Comparison of ENCODE assay signal across 8 cellular contexts in genomic region chr10:77772852-77773600, GRCh38.
DNase-seq lines count a peak whose midpoint lies in the region; ATAC-seq, FAIRE-seq and TF ChIP-seq lines count a peak whose summit lies in the region.
"Not testable (repeated sequence)": the region's sequence is repeated elsewhere in the genome, so short reads cannot be mapped to it uniquely, and the experiment has no call there.

No MANE protein-coding gene starts in this region.

- DNase-seq in DMS79 treated with DMSO at 0.1 percent for 48 hours (lab: John Stamatoyannopoulos, UW) (peak; percentile 8), HK-2 (ENCODE audit: unreplicated experiment) (peak; percentile 43), K562 (ENCODE audit: extremely low read depth in 1 of 4, low spot score in 3 of 4) (peak in 1 of 4 experiments; percentile 21), glomerular visceral epithelial cell (ENCODE audit: extremely low spot score) (peak; percentile 51), left kidney (ENCODE audit: low read depth, low spot score) (peak; percentile 51), renal cortical epithelial cell (ENCODE audit: low read depth) (peak; percentile 74)
- DNase-seq in activated CD8-positive, alpha-beta T cell treated with anti-CD3 and anti-CD28 coated beads for 36 hours = peak; percentile 7
- DNase-seq in nephron progenitor cell = not testable (repeated sequence)

- not testable (repeated sequence) for H3K27ac ChIP-seq in K562 (ENCODE audit: extremely low read depth, low read depth, low read length)

- not testable (repeated sequence) for TF ChIP-seq CTCF in activated CD8-positive, alpha-beta T cell treated with anti-CD3 and anti-CD28 coated beads for 36 hours (IDR thresholded peaks at IDR 0.05); K562 (IDR thresholded peaks at IDR 0.05 in 2 of 3, conservative IDR thresholded peaks at IDR 0.05 in 1 of 3; ENCODE audit: insufficient read depth in 2 of 3, low read depth in 1 of 3, low read length in 3 of 3); nephron progenitor cell (IDR thresholded peaks at IDR 0.05)

- not testable (repeated sequence) for H3K36me3 ChIP-seq in K562 (ENCODE audit: control insufficient read depth, insufficient read depth, low read length)

- H3K27me3 Mint-ChIP-seq in activated CD8-positive, alpha-beta T cell treated with anti-CD3 and anti-CD28 coated beads for 36 hours; nephron progenitor cell (ENCODE audit: low read depth, poor library complexity): not testable (repeated sequence)

- not testable (repeated sequence) for H3K9ac ChIP-seq in K562 (ENCODE audit: insufficient read depth in 1 of 2, low read depth in 2 of 2, low read length in 2 of 2)

- not testable (repeated sequence) for H3K4me3 ChIP-seq in K562

- not testable (repeated sequence) for H3K4me1 ChIP-seq in K562 (replicated peaks in 1 of 2; ENCODE audit: control insufficient read depth in 2 of 2, insufficient read depth in 2 of 2, low read length in 2 of 2)

- in situ Hi-C loops in K562 (cut with MboI) = not testable (repeated sequence)

- FAIRE-seq in K562 (lab: Jason Lieb, UNC) = not testable (repeated sequence)

- H3K4me2 ChIP-seq in K562 (ENCODE audit: insufficient read depth, low read length) = peak overlapping the region; percentile 3; the same call in 1 of the 2 replicates

- not testable (repeated sequence) for H3K9me1 ChIP-seq in K562 (ENCODE audit: control insufficient read depth, insufficient read depth, low read length)

- not testable (repeated sequence) for H3K9me3 ChIP-seq in K562 (replicated peaks; ENCODE audit: control insufficient read depth, insufficient read depth, low read depth, low read length)

- TF ChIP-seq POLR2A in K562 (conservative IDR thresholded peaks at IDR 0.05) = not testable (repeated sequence)

- intact Hi-C loops in activated CD8-positive, alpha-beta T cell treated with anti-CD3 and anti-CD28 coated beads for 36 hours (cut with micrococcal nuclease); K562 (cut with micrococcal nuclease): not testable (repeated sequence)

- not testable (repeated sequence) for H2AFZ ChIP-seq in K562 (ENCODE audit: low read depth, low read length)

- H3K27ac Mint-ChIP-seq in activated CD8-positive, alpha-beta T cell treated with anti-CD3 and anti-CD28 coated beads for 36 hours = not testable (repeated sequence)
- H3K27ac Mint-ChIP-seq in nephron progenitor cell = peak overlapping the region; percentile 15

- WGBS in K562 (ENCODE audit: insufficient coverage, low coverage, missing lambda C conversion rate) = 26% methylated on average over 17 of the region's 17 CpGs

- POLR2A ChIA-PET in activated CD8-positive, alpha-beta T cell treated with anti-CD3 and anti-CD28 coated beads for 36 hours (lab: Charles Lee); K562 (lab: Yijun Ruan, JAX): not testable (repeated sequence)

- BruUV-seq in K562 (replicated peaks; lab: Mats Ljungman, UMichigan) = not testable (repeated sequence)

- CTCF ChIA-PET in activated CD8-positive, alpha-beta T cell treated with anti-CD3 and anti-CD28 coated beads for 36 hours (lab: Charles Lee); K562 (lab: Yijun Ruan, JAX; ENCODE audit: low intra/inter-chr PET ratio): not testable (repeated sequence)

- peaks cover 13% of the 10 kb centered on the region for H3K9me3 Mint-ChIP-seq in activated CD8-positive, alpha-beta T cell treated with anti-CD3 and anti-CD28 coated beads for 36 hours
- H3K9me3 Mint-ChIP-seq in nephron progenitor cell = peaks cover 27% of the 10 kb centered on the region

- H3K27me3 ChIP-seq in K562 (ENCODE audit: control insufficient read depth in 2 of 2, insufficient read depth in 2 of 2, low read length in 2 of 2) = peaks cover 16 to 18% of the 10 kb centered on the region in 2 experiments

- not testable (repeated sequence) for H3K79me2 ChIP-seq in K562 (ENCODE audit: control insufficient read depth, insufficient read depth, low read length)

- not testable (repeated sequence) for ATAC-seq in activated CD8-positive, alpha-beta T cell treated with anti-CD3 and anti-CD28 coated beads for 36 hours
- peak; percentile 17; the same call in 1 of the 3 replicates for ATAC-seq in K562

- H4K20me1 ChIP-seq in K562 (replicated peaks; ENCODE audit: control insufficient read depth, insufficient read depth, low read length) = not testable (repeated sequence)

- not testable (repeated sequence) for H3K4me1 Mint-ChIP-seq in activated CD8-positive, alpha-beta T cell treated with anti-CD3 and anti-CD28 coated beads for 36 hours (ENCODE audit: low read depth)
- H3K4me1 Mint-ChIP-seq in nephron progenitor cell = peaks cover 52% of the 10 kb centered on the region

- TF ChIP-seq RAD21 in K562 (CRISPR knock-in tag; conservative IDR thresholded peaks at IDR 0.05 in 1 of 2, IDR thresholded peaks at IDR 0.05 in 1 of 2) = not testable (repeated sequence)

- H3K36me3 Mint-ChIP-seq in activated CD8-positive, alpha-beta T cell treated with anti-CD3 and anti-CD28 coated beads for 36 hours (ENCODE audit: low read depth) = not testable (repeated sequence)
- peaks cover 24% of the 10 kb centered on the region for H3K36me3 Mint-ChIP-seq in nephron progenitor cell (ENCODE audit: low read depth)

- H3K4me3 Mint-ChIP-seq in activated CD8-positive, alpha-beta T cell treated with anti-CD3 and anti-CD28 coated beads for 36 hours; nephron progenitor cell: not testable (repeated sequence)

- not testable (repeated sequence) for TF ChIP-seq EP300 in K562 (IDR thresholded peaks at IDR 0.05; ENCODE audit: low read length)

TF ChIP-seq in K562, 482 proteins besides CTCF, POLR2A, EP300 and RAD21 (continues in another document):
- not testable (repeated sequence) for TF ChIP-seq PBX2 (CRISPR knock-in tag; IDR thresholded peaks at IDR 0.05; ENCODE audit: low read depth); TOE1 (CRISPR knock-in tag; IDR thresholded peaks at IDR 0.05; ENCODE audit: borderline replicate concordance, low read depth)
- TF ChIP-seq PBX2 (tag; conservative IDR thresholded peaks at IDR 0.05; ENCODE audit: low read depth) (peak; percentile 83), TFAP4 (CRISPR knock-in tag; IDR thresholded peaks at IDR 0.05; ENCODE audit: borderline replicate concordance) (peak; percentile 42; the same call in 1 of the 2 replicates), TFE3 (CRISPR knock-in tag; IDR thresholded peaks at IDR 0.05) (peak; percentile 97), USF2 (CRISPR knock-in tag; IDR thresholded peaks at IDR 0.05) (peak; percentile 56), L3MBTL2 (IDR thresholded peaks at IDR 0.05) (0 out of 2 replicates have a peak, but pooled peaks have one; percentile 42), CBFA2T3 (IDR thresholded peaks at IDR 0.05) (peak; percentile 15; the same call in 1 of the 2 replicates), TOE1 (IDR thresholded peaks at IDR 0.05; ENCODE audit: borderline replicate concordance) (peak; percentile 97), RAD51 (IDR thresholded peaks at IDR 0.05; ENCODE audit: borderline replicate concordance, low read depth) (peak; percentile 96)
